9 cellular contexts compared by ENCODE assay signal in genomic region chr17:80647746-80648145, GRCh38.
A peak's percentile ranks its signal among the peaks of the same experiment; 100 is the strongest.
DNase-seq lines count a peak whose midpoint lies in the region; ATAC-seq and TF ChIP-seq lines count a peak whose summit lies in the region.
"Had no signal": no experiment of that assay in that cellular context is flagged by ENCODE, and none has a peak within 500 bp of the region (broad histone marks: within the 10 kb centered on the region; RNA-seq: fewer than 3 reads in every experiment).

No MANE protein-coding gene starts in this region.

- H3K9me3 ChIP-seq in Loucy (ENCODE audit: insufficient read depth, low read depth, low read length) = no peaks in the 10 kb centered on the region

- no peaks in the 10 kb centered on the region for H4K20me1 ChIP-seq in Loucy (ENCODE audit: insufficient read depth, low read length, poor library complexity, severe bottlenecking)

- H3K9ac ChIP-seq in Loucy (ENCODE audit: low read depth, low read length, poor library complexity, severe bottlenecking) = no peak overlapping the region

- H3F3A ChIP-seq in Loucy (ENCODE audit: low read depth) = no peaks in the 10 kb centered on the region

- no peak overlapping the region for H2AFZ ChIP-seq in Loucy (ENCODE audit: low read length)

- in situ Hi-C loops in brain microvascular endothelial cell (cut with HindIII; ENCODE audit: low pct_ligation_motif_present, low sequenced_read_pairs) = no loop called here

- peak overlapping the region; percentile 35 for H3K4me2 ChIP-seq in Loucy (ENCODE audit: low read depth, low read length, poor library complexity, severe bottlenecking)

- no peaks in the 10 kb centered on the region for H3K9me2 ChIP-seq in Loucy (replicated peaks; ENCODE audit: low read depth, low read length)

- DNase-seq in NCI-H748 treated with DMSO at 0.1 percent for 48 hours (lab: John Stamatoyannopoulos, UW) (peak; percentile 62), NCI-H748 (lab: John Stamatoyannopoulos, UW; ENCODE audit: unreplicated experiment) (no peak), brain microvascular endothelial cell (peak; percentile 92), retinal pigment epithelial cell (ENCODE audit: low read depth) (peak; percentile 34), cerebellar nuclear complex (lab: John Stamatoyannopoulos, UW) (no peak), superior temporal gyrus (ENCODE audit: extremely low spot score) (no peak)
- DNase-seq: 8988T had no signal

- H3K36me3 ChIP-seq in Loucy (ENCODE audit: insufficient read depth, low read length) (peaks cover 5% of the 10 kb centered on the region; the same call in 1 of the 2 replicates), brain microvascular endothelial cell (replicated peaks) (no peaks in the 10 kb centered on the region)

- no peak overlapping the region for H3K4me3 ChIP-seq in Loucy (ENCODE audit: low read length, poor library complexity, severe bottlenecking)
- no peak overlapping the region for H3K4me3 ChIP-seq in brain microvascular endothelial cell (ENCODE audit: low read depth, low read length)
- H3K4me3 ChIP-seq in retinal pigment epithelial cell (ENCODE audit: low read length) = no peak overlapping the region

- ATAC-seq in GM21390 (IDR thresholded peaks at IDR 0.05; ENCODE audit: unreplicated experiment) = no peak

- H3K79me2 ChIP-seq in Loucy (ENCODE audit: insufficient read depth, low read length) = peaks cover 65% of the 10 kb centered on the region

- H3K27me3 ChIP-seq in Loucy (ENCODE audit: insufficient read depth, low read length, poor library complexity, severe bottlenecking) (no peaks in the 10 kb centered on the region), brain microvascular endothelial cell (replicated peaks) (no peaks in the 10 kb centered on the region)

- peaks cover 50% of the 10 kb centered on the region for H3K4me1 ChIP-seq in Loucy (ENCODE audit: insufficient read depth, low read length, poor library complexity, severe bottlenecking)

- H3K27ac ChIP-seq in brain microvascular endothelial cell = peak overlapping the region; percentile 64

- TF ChIP-seq CTCF in Loucy (conservative IDR thresholded peaks at IDR 0.05; ENCODE audit: low read length) (no peak), brain microvascular endothelial cell (IDR thresholded peaks at IDR 0.05; ENCODE audit: low read depth, low read length, missing control alignments) (no peak), retinal pigment epithelial cell (conservative IDR thresholded peaks at IDR 0.05; ENCODE audit: low read depth, low read length) (no peak)

Comparison
In these comparisons a context has a peak if more than half of its experiments do, and no peak if none do; other contexts are left out.
1. DNase-seq: peak in NCI-H748 treated with DMSO at 0.1 percent for 48 hours (single experiment), brain microvascular endothelial cell (single experiment) and retinal pigment epithelial cell (single experiment); none in NCI-H748 (single experiment), cerebellar nuclear complex (0 of 2) and superior temporal gyrus (single experiment).